ENCODE assay signal across 8 cellular contexts in genomic region chr2:190533968-190534309, GRCh38. TPM values are rescaled to one million over a fixed set of nuclear protein-coding genes. Genes with fewer than 3 reads are reported as not detected.
DNase-seq lines count a peak whose midpoint lies in the region; ATAC-seq and TF ChIP-seq lines count a peak whose summit lies in the region.

No MANE protein-coding gene starts in this region.

- peak overlapping the region; percentile 92 for H3K4me2 ChIP-seq in IMR-90 (ENCODE audit: low read depth, low read length)

- peak overlapping the region; percentile 72 for H2BK15ac ChIP-seq in IMR-90 (ENCODE audit: low read depth, low read length)

- H3K18ac ChIP-seq in IMR-90 (ENCODE audit: low read depth, low read length), result peak overlapping the region; percentile 83

- H2AK5ac ChIP-seq in IMR-90 (ENCODE audit: low read depth, low read length), result peak overlapping the region; percentile 83

- peak overlapping the region; percentile 93 for H4K91ac ChIP-seq in IMR-90 (ENCODE audit: insufficient read depth, low read depth, low read length)

- in situ Hi-C loops in IMR-90 (cut with MboI; ENCODE audit: low sequenced_read_pairs), result no loop called here

- H3K27me3 ChIP-seq in cardiac muscle cell, result no peaks in the 10 kb centered on the region
- no peaks in the 10 kb centered on the region for H3K27me3 ChIP-seq in IMR-90 (ENCODE audit: control insufficient read depth, insufficient read depth, low read length)

- ATAC-seq in IMR-90 (ENCODE audit: low read depth), result peak; percentile 10

- H3K56ac ChIP-seq in IMR-90 (ENCODE audit: extremely low read depth, insufficient read depth, low read length), result peak overlapping the region; percentile 96

- H3K4me1 ChIP-seq in cardiac muscle cell (ENCODE audit: low read depth) (peaks cover 27% of the 10 kb centered on the region), IMR-90 (ENCODE audit: control insufficient read depth, insufficient read depth, low read length) (peaks cover 17% of the 10 kb centered on the region)

- TF ChIP-seq POLR2A in IMR-90 (IDR thresholded peaks at IDR 0.05; ENCODE audit: low read depth, low read length), result no peak

- H3K27ac ChIP-seq in cardiac muscle cell (peak overlapping the region; percentile 83), IMR-90 (ENCODE audit: insufficient read depth, low read length) (peak overlapping the region; percentile 69)

- 34% methylated on average over 7 of the region's 13 CpGs; no CpG with 5 or more reads in 1 of the 2 experiments for WGBS in IMR-90 (ENCODE audit: extremely low coverage in 2 of 2, insufficient read length in 1 of 2), 2 experiments

- H3K9me3 ChIP-seq in cardiac muscle cell (ENCODE audit: low read depth), result no peaks in the 10 kb centered on the region
- H3K9me3 ChIP-seq in IMR-90 (ENCODE audit: control insufficient read depth, insufficient read depth, low read length), result peaks cover 3% of the 10 kb centered on the region; the same call in 1 of the 2 replicates

- H2BK120ac ChIP-seq in IMR-90 (ENCODE audit: low read depth, low read length), result peak overlapping the region; percentile 94

- H4K5ac ChIP-seq in IMR-90 (ENCODE audit: low read depth, low read length), result peak overlapping the region; percentile 92

- POLR2A ChIA-PET in IMR-90 (lab: Charles Lee; ENCODE audit: unreplicated experiment), result no interaction called here

- peak overlapping the region; percentile 77 for H2BK5ac ChIP-seq in IMR-90 (ENCODE audit: low read depth, low read length, poor library complexity, severe bottlenecking)

- peak overlapping the region; percentile 95 for H3K4ac ChIP-seq in IMR-90 (ENCODE audit: low read depth, low read length)

- peak overlapping the region; percentile 38 for H3K4me3 ChIP-seq in cardiac muscle cell
- H3K4me3 ChIP-seq in IMR-90 (ENCODE audit: insufficient read depth, low read depth, low read length), result peak overlapping the region; percentile 80
- peak overlapping the region; percentile 73 to 77 for H3K4me3 ChIP-seq in foreskin fibroblast (ENCODE audit: low read depth in 1 of 2, low read length in 2 of 2)
- peak overlapping the region; percentile 71 for H3K4me3 ChIP-seq in retinal pigment epithelial cell (ENCODE audit: low read length)

- H2AK9ac ChIP-seq in IMR-90 (replicated peaks; ENCODE audit: low read depth, low read length, poor library complexity), result peak overlapping the region; percentile 86

- CTCF ChIA-PET in IMR-90 (lab: Yijun Ruan, JAX), result no interaction called here

- H3K36me3 ChIP-seq in cardiac muscle cell (no peaks in the 10 kb centered on the region), IMR-90 (ENCODE audit: control insufficient read depth, insufficient read depth, low read length) (no peaks in the 10 kb centered on the region)

- H4K20me1 ChIP-seq in IMR-90 (ENCODE audit: insufficient read depth, low read length), result no peaks in the 10 kb centered on the region

- intact Hi-C loops in cardiac septum (cut with DNase I), result loop anchor here (1.0 to 10.0 kb wide), 3 partner anchors 48 to 491 kb away; no protein-coding TSS in a partner anchor
- intact Hi-C loops in IMR-90 (cut with micrococcal nuclease), result loop anchor here (1.0 to 2.0 kb wide), 3 partner anchors 11 to 115 kb away; partner anchors contain the start of gene NAB1

- H3K9ac ChIP-seq in IMR-90 (ENCODE audit: low read depth, low read length), result peak overlapping the region; percentile 85

- peak overlapping the region; percentile 94 to 100 for H4K8ac ChIP-seq in IMR-90 (ENCODE audit: low read depth in 2 of 2, low read length in 2 of 2)

- H2BK20ac ChIP-seq in IMR-90 (ENCODE audit: low read depth, low read length), result peak overlapping the region; percentile 75

- H2AFZ ChIP-seq in IMR-90 (replicated peaks; ENCODE audit: low read length, poor library complexity), result peak overlapping the region; percentile 98

- DNase-seq in cardiac muscle cell (ENCODE audit: low read depth in 1 of 2, low spot score in 1 of 2) (no peak), cardiac septum (ENCODE audit: low spot score) (no peak), IMR-90 (no peak), foreskin fibroblast (no peak), retinal pigment epithelial cell (ENCODE audit: low read depth) (no peak), DMS79 treated with DMSO at 0.1 percent for 48 hours (lab: John Stamatoyannopoulos, UW) (no peak), cerebellar cortex (ENCODE audit: low spot score) (no peak)
- DNase-seq in activated T-cell treated with anti-CD3 and anti-CD28 coated beads, Interleukin-2, amount 50 U/mL, for 48 hours, result peak; percentile 65 to 71

- dilution Hi-C loops in IMR-90 (cut with HindIII; ENCODE audit: low sequenced_read_pairs, unreplicated experiment), result no loop called here

- BruUV-seq in IMR-90 (replicated peaks; lab: Mats Ljungman, UMichigan), result no TSS peak

- peaks cover 11 to 15% of the 10 kb centered on the region in 2 experiments for H3K79me1 ChIP-seq in IMR-90 (ENCODE audit: low read depth in 1 of 2, low read length in 2 of 2)

- H3K14ac ChIP-seq in IMR-90 (replicated peaks; ENCODE audit: low read depth, low read length), result peak overlapping the region; percentile 98

- H3K23ac ChIP-seq in IMR-90 (ENCODE audit: low read depth, low read length), result peak overlapping the region; percentile 100

- H3K9me1 ChIP-seq in IMR-90 (ENCODE audit: insufficient read depth, low read length), result peaks cover 13% of the 10 kb centered on the region

- no peak for TF ChIP-seq CTCF in cardiac muscle cell (IDR thresholded peaks at IDR 0.05; ENCODE audit: low read depth, low read length)
- TF ChIP-seq CTCF in IMR-90 (conservative IDR thresholded peaks at IDR 0.05; ENCODE audit: low read depth, low read length), result no peak
- TF ChIP-seq CTCF in foreskin fibroblast (IDR thresholded peaks at IDR 0.05; ENCODE audit: low read depth, low read length), result no peak
- no peak for TF ChIP-seq CTCF in retinal pigment epithelial cell (conservative IDR thresholded peaks at IDR 0.05; ENCODE audit: low read depth, low read length)

- TF ChIP-seq RAD21 in IMR-90 (IDR thresholded peaks at IDR 0.05; ENCODE audit: low read length), result no peak

TF ChIP-seq in IMR-90, 13 proteins besides CTCF, POLR2A, EP300 and RAD21:
- no peak for TF ChIP-seq CEBPB (IDR thresholded peaks at IDR 0.05; ENCODE audit: low read depth, low read length)
- TF ChIP-seq, protein P1, sequence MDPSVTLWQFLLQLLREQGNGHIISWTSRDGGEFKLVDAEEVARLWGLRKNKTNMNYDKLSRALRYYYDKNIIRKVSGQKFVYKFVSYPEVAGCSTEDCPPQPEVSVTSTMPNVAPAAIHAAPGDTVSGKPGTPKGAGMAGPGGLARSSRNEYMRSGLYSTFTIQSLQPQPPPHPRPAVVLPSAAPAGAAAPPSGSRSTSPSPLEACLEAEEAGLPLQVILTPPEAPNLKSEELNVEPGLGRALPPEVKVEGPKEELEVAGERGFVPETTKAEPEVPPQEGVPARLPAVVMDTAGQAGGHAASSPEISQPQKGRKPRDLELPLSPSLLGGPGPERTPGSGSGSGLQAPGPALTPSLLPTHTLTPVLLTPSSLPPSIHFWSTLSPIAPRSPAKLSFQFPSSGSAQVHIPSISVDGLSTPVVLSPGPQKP (IDR thresholded peaks at IDR 0.05; ENCODE audit: borderline replicate concordance, low read depth, low read length), result no peak
- TF ChIP-seq SMC3 (IDR thresholded peaks at IDR 0.05; ENCODE audit: low read depth, low read length), result no peak
- no peak for TF ChIP-seq MXI1 (IDR thresholded peaks at IDR 0.05; ENCODE audit: borderline replicate concordance, low read depth, low read length)
- TF ChIP-seq, protein P2, sequence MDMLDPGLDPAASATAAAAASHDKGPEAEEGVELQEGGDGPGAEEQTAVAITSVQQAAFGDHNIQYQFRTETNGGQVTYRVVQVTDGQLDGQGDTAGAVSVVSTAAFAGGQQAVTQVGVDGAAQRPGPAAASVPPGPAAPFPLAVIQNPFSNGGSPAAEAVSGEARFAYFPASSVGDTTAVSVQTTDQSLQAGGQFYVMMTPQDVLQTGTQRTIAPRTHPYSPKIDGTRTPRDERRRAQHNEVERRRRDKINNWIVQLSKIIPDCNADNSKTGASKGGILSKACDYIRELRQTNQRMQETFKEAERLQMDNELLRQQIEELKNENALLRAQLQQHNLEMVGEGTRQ (IDR thresholded peaks at IDR 0.05; ENCODE audit: low read depth, low read length), result no peak
- no peak for TF ChIP-seq RCOR1 (IDR thresholded peaks at IDR 0.05; ENCODE audit: insufficient replicate concordance, low read length)
- no peak for TF ChIP-seq CHD1 (IDR thresholded peaks at IDR 0.05; ENCODE audit: low read depth, low read length)

RNA-seq across cellular contexts. Expression of gene NEMP2, which starts 0.6 kb away (rescaled TPM):
- total RNA-seq in cardiac muscle cell (1.6 and 5.4 TPM in 2 replicates), cardiac septum (3.6 TPM), IMR-90 (2012; rRNA removed) (1.3 and 2.2 TPM in 2 replicates)
- polyA plus RNA-seq in cardiac muscle cell (2.5 and 5.7 TPM in 2 replicates), IMR-90 (2012; rRNA removed) (0.83 and 1.1 TPM in 2 replicates)
- 0.24 and 0.45 TPM in 2 replicates for polyA plus RNA-seq in IMR-90 (2012; cell fraction: cytosol; rRNA removed)
- polyA plus RNA-seq in IMR-90 (2012; cell fraction: nucleus; rRNA removed; ENCODE audit: low replicate concordance), result 0.12 and 0.85 TPM in 2 replicates

Comparison
In these comparisons a context has a peak if more than half of its experiments do, and no peak if none do; other contexts are left out.
1. DNase-seq: peak in activated T-cell treated with anti-CD3 and anti-CD28 coated beads, Interleukin-2, amount 50 U/mL, for 48 hours (2 of 2); none in cardiac muscle cell (0 of 2), cardiac septum (single experiment), IMR-90 (single experiment), foreskin fibroblast (0 of 2), retinal pigment epithelial cell (single experiment), DMS79 treated with DMSO at 0.1 percent for 48 hours (single experiment) and cerebellar cortex (single experiment).
2. Peak in every context shown above with its lines, with median percentiles within 50 percentile points of each other: H3K4me3 ChIP-seq.